Comparison of ENCODE assay signal across 15 cellular contexts in the genomic region with DNA sequence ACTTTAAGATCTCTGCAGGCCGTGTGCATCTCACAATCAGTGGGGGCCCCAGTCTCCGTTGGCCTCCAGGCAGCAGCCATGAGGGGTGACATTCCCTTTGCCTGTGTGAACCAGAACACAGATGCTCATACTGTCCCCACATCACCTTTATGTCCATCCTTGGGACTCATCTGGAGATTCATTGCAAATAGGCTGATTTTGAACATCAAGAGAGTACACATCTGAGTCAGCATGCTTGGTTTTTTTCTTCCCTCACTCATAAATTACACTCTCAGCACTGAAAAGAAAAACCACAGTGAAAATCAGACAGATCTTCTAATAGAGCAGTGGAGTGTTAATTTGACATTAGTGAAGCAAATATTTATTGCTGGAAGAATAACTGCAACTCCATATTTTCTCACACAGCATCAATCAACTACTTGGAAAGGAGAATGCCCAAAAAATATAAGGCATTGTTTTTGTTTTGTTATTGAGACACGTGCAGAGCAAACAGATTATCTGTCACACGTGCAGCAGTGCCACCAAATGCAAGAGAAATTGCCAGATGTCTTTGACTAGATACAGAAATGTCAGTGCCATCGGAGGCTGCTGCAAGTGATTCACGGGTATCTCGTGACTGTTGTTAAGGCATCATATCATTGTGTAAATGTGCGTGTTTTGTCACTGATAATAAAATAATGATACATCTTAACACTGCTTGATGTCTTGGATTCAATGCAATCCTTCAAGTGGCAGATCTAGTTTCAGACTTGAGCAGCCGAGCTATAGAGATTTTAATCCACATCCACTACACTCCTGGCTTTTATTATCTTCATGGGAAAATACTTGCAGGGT. TPM values are rescaled to one million over a fixed set of nuclear protein-coding genes. Genes with fewer than 3 reads are reported as not detected.
DNase-seq lines count a peak whose midpoint lies in the region; ATAC-seq and TF ChIP-seq lines count a peak whose summit lies in the region.
"Had no signal": no experiment of that assay in that cellular context is flagged by ENCODE, and none has a peak within 500 bp of the region (broad histone marks: within the 10 kb centered on the region; RNA-seq: fewer than 3 reads in every experiment).

No MANE protein-coding gene starts in this region.

- H4K20me1 ChIP-seq in GM23248 (ENCODE audit: insufficient read depth) = no peaks in the 10 kb centered on the region

- peaks cover 52% of the 10 kb centered on the region for H3K4me1 Mint-ChIP-seq in glutamatergic neuron (ENCODE audit: low read depth, unreplicated experiment)

- TF ChIP-seq CTCF in AG10803 (conservative IDR thresholded peaks at IDR 0.05; ENCODE audit: low read length) (no peak), glutamatergic neuron (IDR thresholded peaks at IDR 0.05; ENCODE audit: partially characterized antibody, unreplicated experiment) (no peak)

- DNase-seq in AG10803 (ENCODE audit: low read depth) = peak; percentile 24
- DNase-seq in GM23248 = peak; percentile 17
- no peak for DNase-seq in SK-N-MC (ENCODE audit: low read depth, low spot score)
- no peak for DNase-seq in glutamatergic neuron
- no peak for DNase-seq in superior temporal gyrus (ENCODE audit: extremely low spot score)
- DNase-seq in HuH-7 (ENCODE audit: low spot score) = no peak
- DNase-seq in NCI-H748 (lab: John Stamatoyannopoulos, UW; ENCODE audit: unreplicated experiment) = no peak
- DNase-seq: ACHN, AML-193, GOT3, NCI-H1930, PC-9, SW 1271 had no signal

- H2AFZ ChIP-seq in GM23248 = no peak overlapping the region
- H2AFZ ChIP-seq: PC-9 had no signal

- no peak overlapping the region for H3K4me3 ChIP-seq in AG10803 (ENCODE audit: low read length)
- H3K4me3 ChIP-seq in GM23248 = no peak overlapping the region
- peak overlapping the region; percentile 57 for H3K4me3 ChIP-seq in SK-N-MC
- H3K4me3 ChIP-seq: K562, PC-9 had no signal

- H3K9me3 ChIP-seq in GM23248 (ENCODE audit: low read depth) (no peaks in the 10 kb centered on the region), SK-N-MC (ENCODE audit: low read depth, low read length) (no peaks in the 10 kb centered on the region)

- H3K4me1 ChIP-seq in GM23248 (ENCODE audit: insufficient read depth) = no peaks in the 10 kb centered on the region

- no peak overlapping the region for H3K4me3 Mint-ChIP-seq in glutamatergic neuron (ENCODE audit: unreplicated experiment)

- no peaks in the 10 kb centered on the region; the same call in none of the 2 replicates for H3K27me3 ChIP-seq in GM23248 (replicated peaks; ENCODE audit: insufficient read depth)

- WGBS in GM23248 (ENCODE audit: low coverage in 1 of 2, low lambda C conversion rate in 2 of 2, missing lambda C conversion rate in 2 of 2), 2 experiments = 29 to 33% methylated on average over 9 of the region's 9 CpGs

- no peaks in the 10 kb centered on the region for H3F3A ChIP-seq in GM23248 (ENCODE audit: insufficient read depth)

- H3K36me3 ChIP-seq in GM23248 (ENCODE audit: low read depth) (no peaks in the 10 kb centered on the region), SK-N-MC (ENCODE audit: insufficient read depth, low read length) (peaks cover 82% of the 10 kb centered on the region)

- H3K9ac ChIP-seq in GM23248 = no peak overlapping the region
- peak overlapping the region; percentile 86 for H3K9ac ChIP-seq in SK-N-MC (ENCODE audit: insufficient read length)

- H3K36me3 Mint-ChIP-seq in glutamatergic neuron (ENCODE audit: unreplicated experiment) = peaks cover 7% of the 10 kb centered on the region

- in situ Hi-C loops in GM23248 (cut with MboI) = no loop called here

- ATAC-seq in HG02678 (IDR thresholded peaks at IDR 0.05; ENCODE audit: unreplicated experiment) = no peak
- ATAC-seq: K562 had no signal

- H3K27ac ChIP-seq in GM23248 (no peak overlapping the region), SK-N-MC (peak overlapping the region; percentile 100)
- H3K27ac ChIP-seq: PC-9 had no signal

- no peaks in the 10 kb centered on the region for H3K79me2 ChIP-seq in GM23248 (ENCODE audit: insufficient read depth)

- H3K4me2 ChIP-seq in GM23248 (ENCODE audit: unreplicated experiment) = no peak overlapping the region
- H3K4me2 ChIP-seq: PC-9 had no signal

- H3K9me3 Mint-ChIP-seq in glutamatergic neuron (ENCODE audit: unreplicated experiment) = peaks cover 1% of the 10 kb centered on the region

- H3K9me2 ChIP-seq in GM23248 (ENCODE audit: insufficient read depth) = no peaks in the 10 kb centered on the region

- H3K27ac Mint-ChIP-seq in glutamatergic neuron (ENCODE audit: unreplicated experiment) = peak overlapping the region; percentile 24

- no peaks in the 10 kb centered on the region for H3K27me3 Mint-ChIP-seq in glutamatergic neuron (ENCODE audit: unreplicated experiment)

RNA-seq across cellular contexts. Expression of a gene that starts 10.9 kb away (rescaled TPM):
- not detected in 2 replicates for total RNA-seq in GM23248 (2014; rRNA removed; shearing (Covaris generic))
- polyA plus RNA-seq in GM23248 (2016; fragmentation: Nextera tagmentation; extraction: Ambion mirVana) = 0.30 TPM in 1 of 2 replicates, not detected in the other
- 171 TPM for total RNA-seq in glutamatergic neuron (ENCODE audit: unreplicated experiment)
- total RNA-seq: PC-9 had no signal
- polyA plus RNA-seq: K562 had no signal

Comparison
In these comparisons a context has a peak if more than half of its experiments do, and no peak if none do; other contexts are left out.
1. DNase-seq: peak in AG10803 (single experiment) and GM23248 (single experiment); none in SK-N-MC (single experiment), glutamatergic neuron (single experiment), superior temporal gyrus (single experiment), HuH-7 (single experiment) and NCI-H748 (single experiment).
2. RNA of a gene that starts 10.9 kb away (total RNA-seq): 171 TPM in glutamatergic neuron (single experiment); not detected in GM23248; every median in the first group is over 100 times any median in the second.